Comparison of ENCODE assay signal across 9 cellular contexts in the genomic region with DNA sequence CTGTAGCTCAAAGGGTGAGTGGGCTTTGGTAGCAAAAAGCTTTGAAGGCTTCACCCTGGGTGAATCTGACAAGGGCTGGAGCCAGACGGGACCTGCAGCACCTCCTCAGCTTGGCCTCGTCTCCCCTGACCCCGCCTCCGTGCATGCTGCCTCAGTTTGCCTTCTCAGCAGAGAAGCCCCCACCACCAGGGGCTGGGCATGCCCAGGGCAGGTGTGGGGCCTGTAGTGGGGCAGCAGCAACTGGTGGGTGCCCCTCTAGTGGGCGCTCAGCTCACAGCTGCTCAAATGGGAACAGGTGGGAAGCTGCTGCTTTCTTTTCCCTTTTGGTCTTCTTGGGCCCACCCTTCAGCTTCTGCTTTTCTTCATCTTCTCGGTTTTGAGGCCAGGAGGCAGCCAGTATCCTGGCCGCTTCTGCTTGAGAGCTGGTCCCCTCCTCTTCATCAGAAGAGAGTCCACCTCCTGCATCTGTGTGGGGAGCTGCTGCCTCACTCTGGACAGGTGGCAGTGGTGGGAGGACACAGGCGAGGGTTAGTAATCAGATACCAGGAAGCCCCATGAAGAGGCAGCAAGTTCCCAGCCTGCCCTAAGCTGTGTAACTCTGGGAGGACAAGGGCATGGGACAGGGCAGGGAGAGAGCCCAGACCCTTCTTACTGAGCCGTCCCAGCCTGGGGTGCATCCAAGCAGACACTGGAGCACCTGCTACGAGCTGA. TPM values are rescaled to one million over a fixed set of nuclear protein-coding genes. Genes with fewer than 3 reads are reported as not detected.
DNase-seq lines count a peak whose midpoint lies in the region; ATAC-seq and TF ChIP-seq lines count a peak whose summit lies in the region.
"Had no signal": no experiment of that assay in that cellular context is flagged by ENCODE, and none has a peak within 500 bp of the region (broad histone marks: within the 10 kb centered on the region; RNA-seq: fewer than 3 reads in every experiment).

No MANE protein-coding gene starts in this region.

- ATAC-seq in GM21717 (IDR thresholded peaks at IDR 0.05; ENCODE audit: unreplicated experiment) (no peak), HG03175 (IDR thresholded peaks at IDR 0.05; ENCODE audit: unreplicated experiment) (no peak)

- peaks cover 52% of the 10 kb centered on the region for H3K4me1 Mint-ChIP-seq in activated naive CD8-positive, alpha-beta T cell (ENCODE audit: low read depth)
- peaks cover 35% of the 10 kb centered on the region for H3K4me1 Mint-ChIP-seq in activated naive CD8-positive, alpha-beta T cell treated with anti-CD3 and anti-CD28 coated beads for 36 hours
- H3K4me1 Mint-ChIP-seq in brain: peaks cover 48% of the 10 kb centered on the region
- H3K4me1 Mint-ChIP-seq in mesothelial cell of epicardium: peaks cover 25% of the 10 kb centered on the region

- DNase-seq in activated naive CD8-positive, alpha-beta T cell treated with anti-CD3 and anti-CD28 coated beads for 36 hours: no peak
- peak in 1 of 2 experiments; percentile 31 for DNase-seq in mesothelial cell of epicardium (ENCODE audit: low spot score in 2 of 2, unreplicated experiment in 2 of 2)
- DNase-seq in ureter (ENCODE audit: low spot score): peak; percentile 43
- DNase-seq in dermis blood vessel endothelial cell: no peak
- DNase-seq: T1000 had no signal

- H3K27me3 Mint-ChIP-seq in activated naive CD8-positive, alpha-beta T cell: no peaks in the 10 kb centered on the region
- H3K27me3 Mint-ChIP-seq in activated naive CD8-positive, alpha-beta T cell treated with anti-CD3 and anti-CD28 coated beads for 36 hours: no peaks in the 10 kb centered on the region
- no peaks in the 10 kb centered on the region for H3K27me3 Mint-ChIP-seq in brain
- no peaks in the 10 kb centered on the region for H3K27me3 Mint-ChIP-seq in mesothelial cell of epicardium (ENCODE audit: low read depth)

- no peak overlapping the region for H3K4me3 Mint-ChIP-seq in activated naive CD8-positive, alpha-beta T cell
- no peak overlapping the region for H3K4me3 Mint-ChIP-seq in activated naive CD8-positive, alpha-beta T cell treated with anti-CD3 and anti-CD28 coated beads for 36 hours
- H3K4me3 Mint-ChIP-seq in brain: no peak overlapping the region
- H3K4me3 Mint-ChIP-seq in mesothelial cell of epicardium: no peak overlapping the region

- no peaks in the 10 kb centered on the region for H3K9me3 Mint-ChIP-seq in activated naive CD8-positive, alpha-beta T cell (ENCODE audit: low read depth)
- H3K9me3 Mint-ChIP-seq in activated naive CD8-positive, alpha-beta T cell treated with anti-CD3 and anti-CD28 coated beads for 36 hours: no peaks in the 10 kb centered on the region
- no peaks in the 10 kb centered on the region for H3K9me3 Mint-ChIP-seq in brain
- no peaks in the 10 kb centered on the region for H3K9me3 Mint-ChIP-seq in mesothelial cell of epicardium

- peaks cover 7% of the 10 kb centered on the region for H3K36me3 Mint-ChIP-seq in activated naive CD8-positive, alpha-beta T cell
- peaks cover 20% of the 10 kb centered on the region for H3K36me3 Mint-ChIP-seq in activated naive CD8-positive, alpha-beta T cell treated with anti-CD3 and anti-CD28 coated beads for 36 hours
- H3K36me3 Mint-ChIP-seq in brain: peaks cover 57% of the 10 kb centered on the region
- H3K36me3 Mint-ChIP-seq in mesothelial cell of epicardium: peaks cover 24% of the 10 kb centered on the region

- H3K27ac Mint-ChIP-seq in activated naive CD8-positive, alpha-beta T cell: peak overlapping the region; percentile 80
- no peak overlapping the region for H3K27ac Mint-ChIP-seq in activated naive CD8-positive, alpha-beta T cell treated with anti-CD3 and anti-CD28 coated beads for 36 hours
- H3K27ac Mint-ChIP-seq in brain (peak overlapping the region; percentile 73 to 99 (median 97)), mesothelial cell of epicardium (peak overlapping the region; percentile 99)

- TF ChIP-seq CTCF in brain (conservative IDR thresholded peaks at IDR 0.05): no peak
- no peak for TF ChIP-seq CTCF in mesothelial cell of epicardium (IDR thresholded peaks at IDR 0.05; ENCODE audit: unreplicated experiment)

RNA-seq across cellular contexts. Expression of a gene that starts 21.0 kb away (rescaled TPM):
- total RNA-seq in activated naive CD8-positive, alpha-beta T cell treated with anti-CD3 and anti-CD28 coated beads for 36 hours: 10 to 100 TPM; 26.8 to 27.0 TPM
- polyA plus RNA-seq in brain (ENCODE audit: insufficient read depth, low read depth, low replicate concordance): 36.2 TPM
- total RNA-seq in mesothelial cell of epicardium (50.0 to 52.5 TPM (median 51.5 TPM) in 3 replicates), ureter (76.5 TPM), dermis blood vessel endothelial cell (113 and 121 TPM in 2 replicates)

RNA-seq across cellular contexts. Expression of a gene that starts 21.2 kb away (rescaled TPM):
- 10 to 100 TPM; 27.7 to 29.8 TPM for total RNA-seq in activated naive CD8-positive, alpha-beta T cell treated with anti-CD3 and anti-CD28 coated beads for 36 hours
- polyA plus RNA-seq in brain (ENCODE audit: insufficient read depth, low read depth, low replicate concordance): 13.3 TPM
- total RNA-seq in mesothelial cell of epicardium (7.1 to 7.3 TPM (median 7.3 TPM) in 3 replicates), ureter (11.2 TPM), dermis blood vessel endothelial cell (16.0 and 19.5 TPM in 2 replicates)

RNA-seq across cellular contexts. Expression of a gene that starts 32.6 kb away (rescaled TPM):
- 10 to 100 TPM; 19.8 to 25.4 TPM for total RNA-seq in activated naive CD8-positive, alpha-beta T cell treated with anti-CD3 and anti-CD28 coated beads for 36 hours
- 18.6 TPM for polyA plus RNA-seq in brain (ENCODE audit: insufficient read depth, low read depth, low replicate concordance)
- total RNA-seq in mesothelial cell of epicardium (47.5 to 52.0 TPM (median 47.8 TPM) in 3 replicates), ureter (55.6 TPM), dermis blood vessel endothelial cell (43.6 and 60.0 TPM in 2 replicates)

RNA-seq across cellular contexts. Expression of a gene that starts 32.8 kb away (rescaled TPM):
- 10 to 100 TPM; 26.3 to 27.2 TPM for total RNA-seq in activated naive CD8-positive, alpha-beta T cell treated with anti-CD3 and anti-CD28 coated beads for 36 hours
- polyA plus RNA-seq in brain (ENCODE audit: insufficient read depth, low read depth, low replicate concordance): 13.2 TPM
- total RNA-seq in mesothelial cell of epicardium (9.6 to 10.9 TPM (median 9.7 TPM) in 3 replicates), ureter (11.4 TPM), dermis blood vessel endothelial cell (8.1 and 10.2 TPM in 2 replicates)
